In genomic region chr16:79867425-79867997, GRCh38 we compare ENCODE assay signal across 1 cellular context.
TF ChIP-seq lines count a peak whose summit lies in the region.

No MANE protein-coding gene starts in this region.

TF ChIP-seq in K562, 482 proteins besides CTCF, POLR2A, EP300 and RAD21 (continued from another document):
- TF ChIP-seq PBX2 (CRISPR knock-in tag; IDR thresholded peaks at IDR 0.05; ENCODE audit: low read depth) (no peak), PBX2 (tag; conservative IDR thresholded peaks at IDR 0.05; ENCODE audit: low read depth) (no peak), HMBOX1 (IDR thresholded peaks at IDR 0.05) (peak; percentile 71; the same call in 1 of the 2 replicates), ZBTB11 (CRISPR knock-in tag; IDR thresholded peaks at IDR 0.05) (peak in 1 of 3 experiments; percentile 23; a peak in 1 of 6 replicates)
